ENCODE assay signal across 8 cellular contexts in the genomic region with DNA sequence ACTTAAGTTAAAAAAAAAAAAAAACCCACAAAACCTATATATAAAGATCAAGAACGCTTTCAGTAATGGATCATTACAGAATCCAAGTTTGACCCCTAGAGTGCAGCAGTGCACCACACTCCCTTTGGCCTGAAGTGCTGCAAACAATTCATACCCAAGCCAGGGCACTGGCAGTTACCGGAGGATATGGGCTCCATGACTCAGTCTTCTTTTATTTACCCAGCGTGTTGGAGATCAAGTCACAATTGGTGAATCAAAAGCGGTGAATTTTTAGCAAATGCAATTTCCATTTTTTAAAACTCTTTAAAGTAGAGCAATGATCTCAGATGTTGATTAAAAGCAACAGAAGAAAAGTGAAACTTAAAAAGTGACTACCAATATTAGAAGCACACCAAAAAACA. TPM values are rescaled to one million over a fixed set of nuclear protein-coding genes. Genes with fewer than 3 reads are reported as not detected.
A peak's percentile ranks its signal among the peaks of the same experiment; 100 is the strongest.
DNase-seq lines count a peak whose midpoint lies in the region; ATAC-seq and TF ChIP-seq lines count a peak whose summit lies in the region.

No MANE protein-coding gene starts in this region.

- DNase-seq in DMS53 (lab: John Stamatoyannopoulos, UW), result peak; percentile 96
- DNase-seq in NCI-H510A treated with DMSO at 0.1 percent for 48 hours (lab: John Stamatoyannopoulos, UW), result peak; percentile 97
- DNase-seq in activated CD4-positive, alpha-beta T cell treated with anti-CD3 and anti-CD28 coated beads for 4 hours, result peak; percentile 80 to 82
- peak; percentile 90 for DNase-seq in choroid plexus epithelial cell (ENCODE audit: low read depth)
- peak; percentile 70 to 72 for DNase-seq in left colon
- DNase-seq in stimulated activated CD4-positive, alpha-beta T cell treated with anti-CD3 and anti-CD28 coated beads, Interleukin-2, amount 100 ng/mL, for 48 hours, result peak; percentile 56 to 72

- ATAC-seq in HG02885 (IDR thresholded peaks at IDR 0.05; ENCODE audit: poor library complexity, unreplicated experiment) (peak; percentile 64), left colon (peak; percentile 100), GM21717 (IDR thresholded peaks at IDR 0.05; ENCODE audit: unreplicated experiment) (no peak)

- peak; percentile 86 for TF ChIP-seq CTCF in choroid plexus epithelial cell (conservative IDR thresholded peaks at IDR 0.05; ENCODE audit: low read depth, low read length)

- intact Hi-C loops in left colon (cut with DNase I, micrococcal nuclease), result loop anchor here in 1 of 2 donors (2.0 kb wide), 1 partner anchor 81 kb away; no protein-coding TSS in a partner anchor

- peak overlapping the region; percentile 22 for H3K4me3 ChIP-seq in choroid plexus epithelial cell (ENCODE audit: low read depth, low read length)

RNA-seq across cellular contexts. Expression of gene ZNF652, which starts 46.5 kb away (rescaled TPM):
- 10 to 100 TPM; 52.4 to 53.2 TPM for total RNA-seq in left colon
